Comparison of ENCODE assay signal across 12 cellular contexts in the genomic region with DNA sequence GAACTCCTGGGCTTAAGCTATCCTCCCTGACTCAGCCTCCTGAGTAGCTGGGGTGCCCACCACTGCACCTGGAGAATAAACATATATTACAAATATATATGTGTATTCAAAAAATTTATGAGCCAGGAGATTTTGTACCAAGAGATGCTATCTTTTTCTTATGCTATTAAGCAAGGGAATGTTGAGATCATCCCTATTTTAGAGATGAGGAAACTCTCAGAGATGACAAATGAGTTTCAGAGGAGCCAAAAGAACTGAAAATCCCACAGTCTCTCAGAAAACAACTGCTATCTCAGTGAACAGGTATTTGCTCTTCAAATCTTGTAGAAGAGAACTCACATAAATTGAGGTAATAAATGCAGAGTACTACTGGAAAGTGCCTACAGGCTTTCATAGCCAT. TPM values are rescaled to one million over a fixed set of nuclear protein-coding genes. Genes with fewer than 3 reads are reported as not detected.
A peak's percentile ranks its signal among the peaks of the same experiment; 100 is the strongest.
DNase-seq lines count a peak whose midpoint lies in the region; ATAC-seq and TF ChIP-seq lines count a peak whose summit lies in the region.
"Had no signal": no experiment of that assay in that cellular context is flagged by ENCODE, and none has a peak within 500 bp of the region (broad histone marks: within the 10 kb centered on the region; RNA-seq: fewer than 3 reads in every experiment).

No MANE protein-coding gene starts in this region.

- peaks cover 14% of the 10 kb centered on the region for H3K36me3 Mint-ChIP-seq in activated naive CD4-positive, alpha-beta T cell treated with anti-CD3 and anti-CD28 coated beads, Interleukin-2, amount 50 U/mL, for 24 hours
- peaks cover 40% of the 10 kb centered on the region for H3K36me3 Mint-ChIP-seq in activated naive CD4-positive, alpha-beta T cell treated with anti-CD3 and anti-CD28 coated beads, Interleukin-2, amount 10 ng/mL, durations not matched to agents 7 days and 5 days
- H3K36me3 Mint-ChIP-seq in natural killer cell treated with Interleukin-12 subunit alpha and Interleukin-12 subunit beta and Interleukin-15 and Interleukin-18, amount 100 ng/mL, for 72 hours, result peaks cover 10% of the 10 kb centered on the region
- peaks cover 43% of the 10 kb centered on the region for H3K36me3 Mint-ChIP-seq in activated CD8-positive, alpha-beta memory T cell treated with anti-CD3 and anti-CD28 coated beads, Interleukin-2, amount 10 ng/mL, durations not matched to agents 7 days and 5 days

- H3K27me3 Mint-ChIP-seq in activated naive CD4-positive, alpha-beta T cell treated with anti-CD3 and anti-CD28 coated beads, Interleukin-2, amount 50 U/mL, for 24 hours, result no peaks in the 10 kb centered on the region
- H3K27me3 Mint-ChIP-seq in activated naive CD4-positive, alpha-beta T cell treated with anti-CD3 and anti-CD28 coated beads, Interleukin-2, amount 10 ng/mL, durations not matched to agents 7 days and 5 days, result no peaks in the 10 kb centered on the region
- H3K27me3 Mint-ChIP-seq in natural killer cell treated with Interleukin-12 subunit alpha and Interleukin-12 subunit beta and Interleukin-15 and Interleukin-18, amount 100 ng/mL, for 72 hours, result no peaks in the 10 kb centered on the region
- no peaks in the 10 kb centered on the region for H3K27me3 Mint-ChIP-seq in activated CD8-positive, alpha-beta memory T cell treated with anti-CD3 and anti-CD28 coated beads, Interleukin-2, amount 10 ng/mL, durations not matched to agents 7 days and 5 days
- H3K27me3 Mint-ChIP-seq: activated CD8-positive, alpha-beta T cell treated with anti-CD3 and anti-CD28 coated beads for 36 hours had no signal

- H3K4me3 Mint-ChIP-seq in activated naive CD4-positive, alpha-beta T cell treated with anti-CD3 and anti-CD28 coated beads, Interleukin-2, amount 50 U/mL, for 24 hours, result no peak overlapping the region
- no peak overlapping the region for H3K4me3 Mint-ChIP-seq in activated naive CD4-positive, alpha-beta T cell treated with anti-CD3 and anti-CD28 coated beads, Interleukin-2, amount 10 ng/mL, durations not matched to agents 7 days and 5 days
- no peak overlapping the region for H3K4me3 Mint-ChIP-seq in natural killer cell treated with Interleukin-12 subunit alpha and Interleukin-12 subunit beta and Interleukin-15 and Interleukin-18, amount 100 ng/mL, for 72 hours
- H3K4me3 Mint-ChIP-seq in activated CD8-positive, alpha-beta memory T cell treated with anti-CD3 and anti-CD28 coated beads, Interleukin-2, amount 10 ng/mL, durations not matched to agents 7 days and 5 days, result no peak overlapping the region
- H3K4me3 Mint-ChIP-seq: activated CD8-positive, alpha-beta T cell treated with anti-CD3 and anti-CD28 coated beads for 36 hours; GM23338; neural crest cell had no signal

- no peak for DNase-seq in activated naive CD4-positive, alpha-beta T cell treated with anti-CD3 and anti-CD28 coated beads, Interleukin-2, amount 10 ng/mL, durations not matched to agents 7 days and 5 days
- peak; percentile 65 for DNase-seq in fibroblast of the aortic adventitia (ENCODE audit: low read depth)
- no peak for DNase-seq in natural killer cell treated with Interleukin-12 subunit alpha and Interleukin-12 subunit beta and Interleukin-15 and Interleukin-18, amount 100 ng/mL, for 72 hours (ENCODE audit: low spot score)
- no peak for DNase-seq in vagina (ENCODE audit: extremely low spot score in 2 of 2)
- DNase-seq in activated CD8-positive, alpha-beta memory T cell treated with anti-CD3 and anti-CD28 coated beads, Interleukin-2, amount 10 ng/mL, durations not matched to agents 7 days and 5 days, result no peak
- DNase-seq: activated CD8-positive, alpha-beta T cell treated with anti-CD3 and anti-CD28 coated beads for 36 hours; NCI-H748 treated with DMSO at 0.1 percent for 48 hours had no signal

- no peak overlapping the region for H3K4me3 ChIP-seq in fibroblast of the aortic adventitia (ENCODE audit: low read depth, low read length)
- H3K4me3 ChIP-seq in vagina, result no peak overlapping the region
- H3K4me3 ChIP-seq: GM23338 had no signal

- no peaks in the 10 kb centered on the region for H3K27me3 ChIP-seq in vagina

- TF ChIP-seq CTCF in fibroblast of the aortic adventitia (IDR thresholded peaks at IDR 0.05; ENCODE audit: insufficient read depth, low read length) (no peak), vagina (IDR thresholded peaks at IDR 0.05) (no peak)

- H3K36me3 ChIP-seq in vagina, result peaks cover 0 to 5% of the 10 kb centered on the region in 2 donors

- TF ChIP-seq POLR2A in vagina (IDR thresholded peaks at IDR 0.05), result no peak

- intact Hi-C loops in vagina (cut with DNase I), result no loop called here

- peak overlapping the region; percentile 65 for H3K27ac Mint-ChIP-seq in activated naive CD4-positive, alpha-beta T cell treated with anti-CD3 and anti-CD28 coated beads, Interleukin-2, amount 50 U/mL, for 24 hours
- H3K27ac Mint-ChIP-seq in activated naive CD4-positive, alpha-beta T cell treated with anti-CD3 and anti-CD28 coated beads, Interleukin-2, amount 10 ng/mL, durations not matched to agents 7 days and 5 days, result no peak overlapping the region
- H3K27ac Mint-ChIP-seq in natural killer cell treated with Interleukin-12 subunit alpha and Interleukin-12 subunit beta and Interleukin-15 and Interleukin-18, amount 100 ng/mL, for 72 hours, result peak overlapping the region; percentile 14 to 68
- H3K27ac Mint-ChIP-seq in activated CD8-positive, alpha-beta memory T cell treated with anti-CD3 and anti-CD28 coated beads, Interleukin-2, amount 10 ng/mL, durations not matched to agents 7 days and 5 days, result no peak overlapping the region
- H3K27ac Mint-ChIP-seq: activated CD8-positive, alpha-beta T cell treated with anti-CD3 and anti-CD28 coated beads for 36 hours; GM23338 had no signal

- CTCF ChIA-PET in activated naive CD4-positive, alpha-beta T cell treated with anti-CD3 and anti-CD28 coated beads, Interleukin-2, amount 10 ng/mL, durations not matched to agents 7 days and 5 days (lab: Charles Lee), result interaction anchor here (0.7 kb wide), 1 partner anchor 18 kb away, joined by 4 read pairs; no protein-coding TSS in a partner anchor
- CTCF ChIA-PET in activated CD8-positive, alpha-beta memory T cell treated with anti-CD3 and anti-CD28 coated beads, Interleukin-2, amount 10 ng/mL, durations not matched to agents 7 days and 5 days (lab: Charles Lee), result interaction anchor here (0.7 to 1.2 kb wide), 3 partner anchors 22 to 290 kb away, joined by 3 read pairs; no protein-coding TSS in a partner anchor

- peaks cover 12% of the 10 kb centered on the region for H3K4me1 ChIP-seq in vagina

- peak overlapping the region; percentile 72 for H3K27ac ChIP-seq in vagina

- no peaks in the 10 kb centered on the region for H3K9me3 ChIP-seq in vagina

- peaks cover 9% of the 10 kb centered on the region for H3K4me1 Mint-ChIP-seq in activated naive CD4-positive, alpha-beta T cell treated with anti-CD3 and anti-CD28 coated beads, Interleukin-2, amount 50 U/mL, for 24 hours
- peaks cover 8% of the 10 kb centered on the region for H3K4me1 Mint-ChIP-seq in activated naive CD4-positive, alpha-beta T cell treated with anti-CD3 and anti-CD28 coated beads, Interleukin-2, amount 10 ng/mL, durations not matched to agents 7 days and 5 days
- H3K4me1 Mint-ChIP-seq in natural killer cell treated with Interleukin-12 subunit alpha and Interleukin-12 subunit beta and Interleukin-15 and Interleukin-18, amount 100 ng/mL, for 72 hours (ENCODE audit: low read depth in 2 of 2), result peaks cover 4% of the 10 kb centered on the region in 2 donors
- H3K4me1 Mint-ChIP-seq in activated CD8-positive, alpha-beta memory T cell treated with anti-CD3 and anti-CD28 coated beads, Interleukin-2, amount 10 ng/mL, durations not matched to agents 7 days and 5 days, result no peaks in the 10 kb centered on the region
- H3K4me1 Mint-ChIP-seq: GM23338 had no signal

- peaks cover 6% of the 10 kb centered on the region for H3K9me3 Mint-ChIP-seq in activated naive CD4-positive, alpha-beta T cell treated with anti-CD3 and anti-CD28 coated beads, Interleukin-2, amount 50 U/mL, for 24 hours
- peaks cover 7% of the 10 kb centered on the region for H3K9me3 Mint-ChIP-seq in activated naive CD4-positive, alpha-beta T cell treated with anti-CD3 and anti-CD28 coated beads, Interleukin-2, amount 10 ng/mL, durations not matched to agents 7 days and 5 days
- H3K9me3 Mint-ChIP-seq in natural killer cell treated with Interleukin-12 subunit alpha and Interleukin-12 subunit beta and Interleukin-15 and Interleukin-18, amount 100 ng/mL, for 72 hours, result peaks cover 7% of the 10 kb centered on the region
- peaks cover 7% of the 10 kb centered on the region for H3K9me3 Mint-ChIP-seq in activated CD8-positive, alpha-beta memory T cell treated with anti-CD3 and anti-CD28 coated beads, Interleukin-2, amount 10 ng/mL, durations not matched to agents 7 days and 5 days (ENCODE audit: low read depth)
- H3K9me3 Mint-ChIP-seq: activated CD8-positive, alpha-beta T cell treated with anti-CD3 and anti-CD28 coated beads for 36 hours had no signal

- no peak for ATAC-seq in natural killer cell treated with Interleukin-12 subunit alpha and Interleukin-12 subunit beta and Interleukin-15 and Interleukin-18, amount 100 ng/mL, for 72 hours
- no peak for ATAC-seq in GM19351 (IDR thresholded peaks at IDR 0.05; ENCODE audit: unreplicated experiment)
- no peak for ATAC-seq in HG02852 (IDR thresholded peaks at IDR 0.05; ENCODE audit: unreplicated experiment)
- no peak for ATAC-seq in activated CD8-positive, alpha-beta memory T cell treated with anti-CD3 and anti-CD28 coated beads, Interleukin-2, amount 10 ng/mL, durations not matched to agents 7 days and 5 days
- ATAC-seq: activated CD8-positive, alpha-beta T cell treated with anti-CD3 and anti-CD28 coated beads for 36 hours; GM23338 had no signal

RNA-seq across cellular contexts. Expression of a gene that starts 29.6 kb away (rescaled TPM):
- total RNA-seq in fibroblast of the aortic adventitia (ENCODE audit: low replicate concordance) (16.4 and 61.7 TPM in 2 replicates), vagina (76.6 TPM)
- total RNA-seq in natural killer cell treated with Interleukin-12 subunit alpha and Interleukin-12 subunit beta and Interleukin-15 and Interleukin-18, amount 100 ng/mL, for 72 hours, result 10 to 100 TPM; 39.6 to 79.3 TPM
- 10 to 100 TPM; 61.4 to 67.6 TPM for total RNA-seq in activated CD8-positive, alpha-beta memory T cell treated with anti-CD3 and anti-CD28 coated beads, Interleukin-2, amount 10 ng/mL, durations not matched to agents 7 days and 5 days

RNA-seq across cellular contexts. Expression of a gene that starts 29.9 kb away (rescaled TPM):
- total RNA-seq in fibroblast of the aortic adventitia (ENCODE audit: low replicate concordance) (44.4 and 49.2 TPM in 2 replicates), vagina (38.5 TPM)
- total RNA-seq in natural killer cell treated with Interleukin-12 subunit alpha and Interleukin-12 subunit beta and Interleukin-15 and Interleukin-18, amount 100 ng/mL, for 72 hours, result 10 to 100 TPM; 30.9 to 35.7 TPM
- total RNA-seq in activated CD8-positive, alpha-beta memory T cell treated with anti-CD3 and anti-CD28 coated beads, Interleukin-2, amount 10 ng/mL, durations not matched to agents 7 days and 5 days, result 10 to 100 TPM; 34.9 to 36.8 TPM

Comparison
In these comparisons a context has a peak if more than half of its experiments do, and no peak if none do; other contexts are left out.
1. H3K27ac Mint-ChIP-seq: peak in activated naive CD4-positive, alpha-beta T cell treated with anti-CD3 and anti-CD28 coated beads, Interleukin-2, amount 50 U/mL, for 24 hours (single experiment) and natural killer cell treated with Interleukin-12 subunit alpha and Interleukin-12 subunit beta and Interleukin-15 and Interleukin-18, amount 100 ng/mL, for 72 hours (2 of 2); none in activated naive CD4-positive, alpha-beta T cell treated with anti-CD3 and anti-CD28 coated beads, Interleukin-2, amount 10 ng/mL, durations not matched to agents 7 days and 5 days (single experiment) and activated CD8-positive, alpha-beta memory T cell treated with anti-CD3 and anti-CD28 coated beads, Interleukin-2, amount 10 ng/mL, durations not matched to agents 7 days and 5 days (single experiment).